Comparison of ENCODE assay signal across 29 cellular contexts in the genomic region with DNA sequence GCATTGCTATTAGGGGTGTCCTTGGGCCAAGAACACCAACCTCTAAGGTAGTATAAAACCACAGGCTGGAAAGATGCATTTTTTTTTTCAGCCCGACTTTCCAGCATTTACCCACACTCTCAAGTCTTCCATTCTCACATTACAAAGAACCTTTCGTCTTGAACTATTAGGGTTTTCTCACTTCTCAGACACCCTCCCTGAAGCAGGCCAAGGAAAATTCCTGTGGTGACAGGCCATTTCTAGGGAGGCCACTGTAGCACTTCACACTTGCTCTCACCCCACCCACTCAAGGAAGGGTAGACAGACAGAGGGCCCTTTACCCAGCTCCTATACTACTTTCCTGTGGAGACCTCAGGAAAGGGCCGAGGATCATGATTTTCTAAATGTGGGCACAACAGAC. TPM values are rescaled to one million over a fixed set of nuclear protein-coding genes. Genes with fewer than 3 reads are reported as not detected.
DNase-seq lines count a peak whose midpoint lies in the region; ATAC-seq, FAIRE-seq and TF ChIP-seq lines count a peak whose summit lies in the region.
"Had no signal": no experiment of that assay in that cellular context is flagged by ENCODE, and none has a peak within 500 bp of the region (broad histone marks: within the 10 kb centered on the region; RNA-seq: fewer than 3 reads in every experiment).

No MANE protein-coding gene starts in this region.

- no peak overlapping the region for H3K9ac ChIP-seq in KMS-11
- H3K9ac ChIP-seq in astrocyte (ENCODE audit: low read length): no peak overlapping the region

- no peak overlapping the region for H3K4me3 ChIP-seq in KMS-11 (IDR thresholded peaks at IDR 0.05; ENCODE audit: insufficient read depth, low read depth, low read length)
- no peak overlapping the region for H3K4me3 ChIP-seq in astrocyte (ENCODE audit: insufficient read depth, low read depth, low read length)
- no peak overlapping the region for H3K4me3 ChIP-seq in tibial nerve
- H3K4me3 ChIP-seq: breast epithelium, colonic mucosa, left ventricle myocardium inferior had no signal

- H3K4me1 ChIP-seq in KMS-11 (ENCODE audit: low read depth, poor library complexity, severe bottlenecking) (peaks cover 65% of the 10 kb centered on the region), astrocyte (ENCODE audit: insufficient read depth, low read length) (no peaks in the 10 kb centered on the region), tibial nerve (peaks cover 0 to 19% (median 0%) of the 10 kb centered on the region in 4 donors)
- H3K4me1 ChIP-seq: breast epithelium, colonic mucosa, left ventricle myocardium inferior had no signal

- peak overlapping the region; percentile 34 for H3K27ac Mint-ChIP-seq in activated CD4-positive, alpha-beta T cell treated with anti-CD3 and anti-CD28 coated beads for 36 hours
- peak overlapping the region; percentile 7 for H3K27ac Mint-ChIP-seq in astrocyte (ENCODE audit: unreplicated experiment)
- H3K27ac Mint-ChIP-seq in natural killer cell treated with Interleukin-12 subunit alpha and Interleukin-12 subunit beta and Interleukin-15 and Interleukin-18, amount 100 ng/mL, for 72 hours: peak overlapping the region; percentile 34 to 84
- H3K27ac Mint-ChIP-seq: activated B cell treated with CpG ODN at 0.5 μM for 24 hours, IgD-negative memory B cell had no signal

- H3K4me2 ChIP-seq in KMS-11 (peak overlapping the region; percentile 65), astrocyte (ENCODE audit: low read length) (no peak overlapping the region)

- H4K20me1 ChIP-seq in KMS-11 (ENCODE audit: insufficient read depth) (no peaks in the 10 kb centered on the region), astrocyte (ENCODE audit: insufficient read depth, low read length) (peaks cover 7% of the 10 kb centered on the region)

- ATAC-seq in activated CD4-positive, alpha-beta T cell treated with anti-CD3 and anti-CD28 coated beads for 36 hours: no peak
- peak in 1 of 2 donors; percentile 62 for ATAC-seq in natural killer cell treated with Interleukin-12 subunit alpha and Interleukin-12 subunit beta and Interleukin-15 and Interleukin-18, amount 100 ng/mL, for 72 hours
- ATAC-seq: esophagus mucosa, foreskin keratinocyte, sciatic nerve had no signal

- H3K9me3 Mint-ChIP-seq in activated CD4-positive, alpha-beta T cell treated with anti-CD3 and anti-CD28 coated beads for 36 hours (ENCODE audit: low read depth): no peaks in the 10 kb centered on the region
- peaks cover 9% of the 10 kb centered on the region for H3K9me3 Mint-ChIP-seq in astrocyte (ENCODE audit: unreplicated experiment)
- no peaks in the 10 kb centered on the region for H3K9me3 Mint-ChIP-seq in natural killer cell treated with Interleukin-12 subunit alpha and Interleukin-12 subunit beta and Interleukin-15 and Interleukin-18, amount 100 ng/mL, for 72 hours
- H3K9me3 Mint-ChIP-seq: activated B cell treated with CpG ODN at 0.5 μM for 24 hours, IgD-negative memory B cell had no signal

- no peak for TF ChIP-seq EP300 in tibial nerve (IDR thresholded peaks at IDR 0.05)

- H3K36me3 ChIP-seq in KMS-11 (ENCODE audit: insufficient read depth) (peaks cover 5% of the 10 kb centered on the region; the same call in 1 of the 2 replicates), astrocyte (ENCODE audit: insufficient read depth, low read length) (peaks cover 9% of the 10 kb centered on the region), tibial nerve (peaks cover 0 to 24% (median 0%) of the 10 kb centered on the region in 3 donors)
- H3K36me3 ChIP-seq: breast epithelium, colonic mucosa had no signal

- TF ChIP-seq POLR2A in tibial nerve (IDR thresholded peaks at IDR 0.05): no peak

- H2AFZ ChIP-seq in KMS-11 (ENCODE audit: low read depth): no peak overlapping the region
- no peak overlapping the region for H2AFZ ChIP-seq in astrocyte (ENCODE audit: low read depth, low read length)

- WGBS in tibial nerve, 2 donors: 53 to 72% methylated on average over 3 of the region's 3 CpGs

- no peaks in the 10 kb centered on the region for H3K9me3 ChIP-seq in astrocyte (ENCODE audit: insufficient read depth, low read depth, low read length)
- no peaks in the 10 kb centered on the region for H3K9me3 ChIP-seq in tibial nerve
- H3K9me3 ChIP-seq: breast epithelium, colonic mucosa, left ventricle myocardium inferior had no signal

- intact Hi-C loops in activated CD4-positive, alpha-beta T cell treated with anti-CD3 and anti-CD28 coated beads for 36 hours (cut with DNase I, micrococcal nuclease): no loop called here

- H3K27me3 ChIP-seq in KMS-11 (ENCODE audit: insufficient read depth, low read depth) (no peaks in the 10 kb centered on the region), astrocyte (ENCODE audit: insufficient read depth, low read length) (no peaks in the 10 kb centered on the region), tibial nerve (no peaks in the 10 kb centered on the region)
- H3K27me3 ChIP-seq: breast epithelium, colonic mucosa, foreskin keratinocyte had no signal

- no peak overlapping the region for H3K4me3 Mint-ChIP-seq in activated CD4-positive, alpha-beta T cell treated with anti-CD3 and anti-CD28 coated beads for 36 hours
- no peak overlapping the region for H3K4me3 Mint-ChIP-seq in astrocyte (ENCODE audit: unreplicated experiment)
- H3K4me3 Mint-ChIP-seq in natural killer cell treated with Interleukin-12 subunit alpha and Interleukin-12 subunit beta and Interleukin-15 and Interleukin-18, amount 100 ng/mL, for 72 hours: no peak overlapping the region
- H3K4me3 Mint-ChIP-seq: activated B cell treated with CpG ODN at 0.5 μM for 24 hours, IgD-negative memory B cell had no signal

- H3K79me2 ChIP-seq in KMS-11 (ENCODE audit: insufficient read depth, low read depth): peaks cover 7% of the 10 kb centered on the region; the same call in 1 of the 2 replicates
- no peaks in the 10 kb centered on the region for H3K79me2 ChIP-seq in astrocyte (ENCODE audit: insufficient read depth, low read length)

- no peak for DNase-seq in activated CD4-positive, alpha-beta T cell treated with anti-CD3 and anti-CD28 coated beads for 36 hours
- DNase-seq in activated CD4-positive, alpha-beta T cell treated with anti-CD3 and anti-CD28 coated beads, Interleukin-2, amount 50 U/mL, for 1 hour: no peak
- DNase-seq in astrocyte (ENCODE audit: low read depth) (peak; percentile 57), tibial nerve (ENCODE audit: low spot score in 2 of 2) (no peak), GOT3 (lab: John Stamatoyannopoulos, UW) (no peak), NCI-H1417 (lab: John Stamatoyannopoulos, UW) (no peak)
- no peak for DNase-seq in natural killer cell treated with Interleukin-12 subunit alpha and Interleukin-12 subunit beta and Interleukin-15 and Interleukin-18, amount 100 ng/mL, for 72 hours (ENCODE audit: low spot score)
- DNase-seq: activated B cell treated with CpG ODN at 0.5 μM for 24 hours; activated CD8-positive, alpha-beta memory T cell treated with anti-CD3 and anti-CD28 coated beads for 24 hours; activated T-cell treated with anti-CD3 and anti-CD28 coated beads, Interleukin-2, amount 50 U/mL, for 48 hours; colonic mucosa; foreskin keratinocyte; hippocampal formation; left ventricle myocardium inferior; NCI-H1105 treated with DMSO at 0.1 percent for 48 hours; NCI-H2081; OCI-M1; T1000 had no signal

- CTCF ChIA-PET in activated CD4-positive, alpha-beta T cell treated with anti-CD3 and anti-CD28 coated beads for 36 hours (lab: Charles Lee): interaction anchor here (1.4 to 3.1 kb wide), 3 partner anchors 22 to 38 kb away, joined by 5 to 27 read pairs (median 18); no protein-coding TSS in a partner anchor

- FAIRE-seq in astrocyte (lab: Jason Lieb, UNC): no peak
- FAIRE-seq: GM19239 had no signal

- POLR2A ChIA-PET in activated CD4-positive, alpha-beta T cell treated with anti-CD3 and anti-CD28 coated beads for 36 hours (lab: Charles Lee): no interaction called here

- H3K27ac ChIP-seq in KMS-11: peak overlapping the region; percentile 33; the same call in 1 of the 2 replicates
- H3K27ac ChIP-seq in astrocyte (ENCODE audit: low read depth, low read length): no peak overlapping the region
- H3K27ac ChIP-seq in tibial nerve: peak overlapping the region in 1 of 4 donors; percentile 6
- H3K27ac ChIP-seq: 22Rv1, breast epithelium, colonic mucosa, foreskin keratinocyte, left ventricle myocardium inferior had no signal

- H3K27me3 Mint-ChIP-seq in activated CD4-positive, alpha-beta T cell treated with anti-CD3 and anti-CD28 coated beads for 36 hours: no peaks in the 10 kb centered on the region
- H3K27me3 Mint-ChIP-seq in astrocyte (ENCODE audit: low read depth, unreplicated experiment): no peaks in the 10 kb centered on the region
- H3K27me3 Mint-ChIP-seq in natural killer cell treated with Interleukin-12 subunit alpha and Interleukin-12 subunit beta and Interleukin-15 and Interleukin-18, amount 100 ng/mL, for 72 hours: no peaks in the 10 kb centered on the region
- H3K27me3 Mint-ChIP-seq: activated B cell treated with CpG ODN at 0.5 μM for 24 hours, IgD-negative memory B cell had no signal

- peaks cover 34% of the 10 kb centered on the region for H3K4me1 Mint-ChIP-seq in activated CD4-positive, alpha-beta T cell treated with anti-CD3 and anti-CD28 coated beads for 36 hours
- peaks cover 17% of the 10 kb centered on the region for H3K4me1 Mint-ChIP-seq in astrocyte (ENCODE audit: low read depth, unreplicated experiment)
- H3K4me1 Mint-ChIP-seq in natural killer cell treated with Interleukin-12 subunit alpha and Interleukin-12 subunit beta and Interleukin-15 and Interleukin-18, amount 100 ng/mL, for 72 hours (ENCODE audit: low read depth in 2 of 2): peaks cover 42 to 51% of the 10 kb centered on the region in 2 donors

- peaks cover 49% of the 10 kb centered on the region for H3K36me3 Mint-ChIP-seq in activated CD4-positive, alpha-beta T cell treated with anti-CD3 and anti-CD28 coated beads for 36 hours (ENCODE audit: low read depth)
- H3K36me3 Mint-ChIP-seq in astrocyte (ENCODE audit: low read depth, unreplicated experiment): peaks cover 15% of the 10 kb centered on the region
- H3K36me3 Mint-ChIP-seq in natural killer cell treated with Interleukin-12 subunit alpha and Interleukin-12 subunit beta and Interleukin-15 and Interleukin-18, amount 100 ng/mL, for 72 hours: peaks cover 24% of the 10 kb centered on the region

- TF ChIP-seq CTCF in KMS-11 (conservative IDR thresholded peaks at IDR 0.05; ENCODE audit: low read depth, low read length) (no peak), astrocyte (IDR thresholded peaks at IDR 0.05; ENCODE audit: insufficient read depth, low read depth, low read length) (no peak), tibial nerve (IDR thresholded peaks at IDR 0.05) (no peak)

RNA-seq across cellular contexts. Expression of a gene that starts 27.7 kb away (rescaled TPM):
- total RNA-seq in activated CD4-positive, alpha-beta T cell treated with anti-CD3 and anti-CD28 coated beads for 36 hours: under 1 TPM; 0.66 to 0.79 TPM
- total RNA-seq in astrocyte (2.2 and 2.3 TPM in 2 replicates), tibial nerve (under 1 TPM in 2 of 4 donors, not detected in 2; 0.21 to 0.22 TPM)
- under 1 TPM; 0.24 to 0.33 TPM for total RNA-seq in natural killer cell treated with Interleukin-12 subunit alpha and Interleukin-12 subunit beta and Interleukin-15 and Interleukin-18, amount 100 ng/mL, for 72 hours
- total RNA-seq: activated B cell treated with CpG ODN at 0.5 μM for 24 hours, G401, posterior vena cava, sciatic nerve had no signal

RNA-seq across cellular contexts. Expression of a gene that starts 41.8 kb away (rescaled TPM):
- under 1 TPM; 0.23 TPM for total RNA-seq in activated CD4-positive, alpha-beta T cell treated with anti-CD3 and anti-CD28 coated beads for 36 hours
- total RNA-seq in astrocyte: not detected in 2 replicates
- total RNA-seq in natural killer cell treated with Interleukin-12 subunit alpha and Interleukin-12 subunit beta and Interleukin-15 and Interleukin-18, amount 100 ng/mL, for 72 hours: not detected
- not detected for total RNA-seq in tibial nerve
- total RNA-seq: activated B cell treated with CpG ODN at 0.5 μM for 24 hours, breast epithelium, colonic mucosa, G401, left ventricle myocardium inferior, M059J, posterior vena cava, sciatic nerve had no signal

RNA-seq across cellular contexts. Expression of a gene that starts 51.1 kb away (rescaled TPM):
- not detected for total RNA-seq in activated CD4-positive, alpha-beta T cell treated with anti-CD3 and anti-CD28 coated beads for 36 hours
- total RNA-seq in astrocyte: not detected in 2 replicates
- not detected for total RNA-seq in natural killer cell treated with Interleukin-12 subunit alpha and Interleukin-12 subunit beta and Interleukin-15 and Interleukin-18, amount 100 ng/mL, for 72 hours
- not detected for total RNA-seq in tibial nerve
- total RNA-seq: activated B cell treated with CpG ODN at 0.5 μM for 24 hours, breast epithelium, colonic mucosa, G401, left ventricle myocardium inferior, M059J, posterior vena cava, sciatic nerve, ureter had no signal

Comparison
In these comparisons a context has a peak if more than half of its experiments do, and no peak if none do; other contexts are left out.
1. H3K27ac Mint-ChIP-seq: peak in every context shown above with its lines; median percentile 59 in natural killer cell treated with Interleukin-12 subunit alpha and Interleukin-12 subunit beta and Interleukin-15 and Interleukin-18, amount 100 ng/mL, for 72 hours; 34 in activated CD4-positive, alpha-beta T cell treated with anti-CD3 and anti-CD28 coated beads for 36 hours; 7 in astrocyte.